1 cellular context compared by ENCODE assay signal in genomic region chr5:132203464-132203818, GRCh38.
TF ChIP-seq lines count a peak whose summit lies in the region.

No MANE protein-coding gene starts in this region.

TF ChIP-seq in HepG2, 621 proteins besides CTCF, POLR2A, EP300 and RAD21:
- TF ChIP-seq ZBTB37 (CRISPR knock-in tag; IDR thresholded peaks at IDR 0.05) = no peak
- no peak for TF ChIP-seq ZNF484 (CRISPR knock-in tag; IDR thresholded peaks at IDR 0.05; ENCODE audit: borderline replicate concordance, low read depth)
- TF ChIP-seq ZNF761 (CRISPR knock-in tag; conservative IDR thresholded peaks at IDR 0.05) = no peak
- TF ChIP-seq, protein P1, sequence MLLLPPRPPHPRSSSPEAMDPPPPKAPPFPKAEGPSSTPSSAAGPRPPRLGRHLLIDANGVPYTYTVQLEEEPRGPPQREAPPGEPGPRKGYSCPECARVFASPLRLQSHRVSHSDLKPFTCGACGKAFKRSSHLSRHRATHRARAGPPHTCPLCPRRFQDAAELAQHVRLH (CRISPR knock-in tag; IDR thresholded peaks at IDR 0.05; ENCODE audit: borderline replicate concordance, low read depth) = no peak
- TF ChIP-seq PRPF4 (IDR thresholded peaks at IDR 0.05; ENCODE audit: low read depth, low read length, poor library complexity, severe bottlenecking) = no peak
- TF ChIP-seq ZNF564 (CRISPR knock-in tag; IDR thresholded peaks at IDR 0.05) = no peak
- TF ChIP-seq ATF2 (CRISPR knock-in tag; IDR thresholded peaks at IDR 0.05) = no peak
- no peak for TF ChIP-seq ZNF619 (CRISPR knock-in tag; IDR thresholded peaks at IDR 0.05)
- TF ChIP-seq ZBTB3 (CRISPR knock-in tag; IDR thresholded peaks at IDR 0.05; ENCODE audit: borderline replicate concordance, low read depth) = no peak
- TF ChIP-seq E2F1 (CRISPR knock-in tag; IDR thresholded peaks at IDR 0.05) = no peak
- TF ChIP-seq HOXA3 (CRISPR knock-in tag; IDR thresholded peaks at IDR 0.05) = no peak
- no peak for TF ChIP-seq SNRNP70 (IDR thresholded peaks at IDR 0.05; ENCODE audit: low read depth, low read length)
- TF ChIP-seq PAF1 (CRISPR knock-in tag; IDR thresholded peaks at IDR 0.05) = no peak
- TF ChIP-seq GPBP1L1 (CRISPR knock-in tag; IDR thresholded peaks at IDR 0.05) = no peak
- no peak for TF ChIP-seq RARA (CRISPR knock-in tag; IDR thresholded peaks at IDR 0.05)
- TF ChIP-seq ZKSCAN8 (CRISPR knock-in tag; IDR thresholded peaks at IDR 0.05; ENCODE audit: borderline replicate concordance) = no peak
